In genomic region chr1:212595787-212596714, GRCh38 we compare ENCODE assay signal across 8 cellular contexts. TPM values are rescaled to one million over a fixed set of nuclear protein-coding genes. Genes with fewer than 3 reads are reported as not detected.
DNase-seq lines count a peak whose midpoint lies in the region; ATAC-seq, FAIRE-seq and TF ChIP-seq lines count a peak whose summit lies in the region.

No MANE protein-coding gene starts in this region.

- peaks cover 2 to 5% of the 10 kb centered on the region in 2 donors for H3K4me1 ChIP-seq in lung (ENCODE audit: control insufficient read depth in 2 of 2, insufficient read depth in 2 of 2, low read length in 2 of 2)
- H3K4me1 ChIP-seq in ovary (ENCODE audit: insufficient read depth): no peaks in the 10 kb centered on the region

- ATAC-seq in GM19372 (IDR thresholded peaks at IDR 0.05; ENCODE audit: low read depth, unreplicated experiment) (peak; percentile 99), HG03354 (IDR thresholded peaks at IDR 0.05; ENCODE audit: poor library complexity, severe bottlenecking, unreplicated experiment) (peak; percentile 96), lung (ENCODE audit: insufficient read depth, low FRiP score) (peak; percentile 63)

- H3K9me3 ChIP-seq in lung (ENCODE audit: control insufficient read depth in 2 of 2, insufficient read depth in 1 of 2, low read length in 1 of 2): no peaks in the 10 kb centered on the region
- no peaks in the 10 kb centered on the region for H3K9me3 ChIP-seq in ovary

- H3K27me3 ChIP-seq in lung (ENCODE audit: control insufficient read depth, insufficient read depth): no peaks in the 10 kb centered on the region
- H3K27me3 ChIP-seq in ovary: no peaks in the 10 kb centered on the region

- no peak overlapping the region for H3K4me3 ChIP-seq in lung
- no peak overlapping the region for H3K4me3 ChIP-seq in ovary

- peaks cover 30% of the 10 kb centered on the region for H3K27me3 Mint-ChIP-seq in MCF 10A (ENCODE audit: insufficient read depth, unreplicated experiment)

- H3K27ac ChIP-seq in RWPE1 (peak overlapping the region; percentile 71), lung (ENCODE audit: low read depth in 1 of 2, low read length in 1 of 2) (peak overlapping the region in 1 of 2 donors; percentile 91), ovary (no peak overlapping the region)

- WGBS in lung, 2 donors: 23 to 28% methylated on average over 8 of the region's 8 CpGs
- WGBS in ovary, 3 donors: 28 to 35% (median 35%) methylated on average over 8 of the region's 8 CpGs

- no peaks in the 10 kb centered on the region for H3K36me3 Mint-ChIP-seq in MCF 10A (ENCODE audit: insufficient read depth, unreplicated experiment)

- DNase-seq in DMS153 treated with DMSO at 0.1 percent for 48 hours (lab: John Stamatoyannopoulos, UW; ENCODE audit: unreplicated experiment) (peak; percentile 51), RWPE1 (ENCODE audit: low spot score) (peak; percentile 93), MCF 10A (ENCODE audit: unreplicated experiment) (peak; percentile 97), lung (ENCODE audit: low spot score) (peak; percentile 47), urothelium cell line (ENCODE audit: low spot score) (peak; percentile 76), ovary (no peak)

- TSS peak; percentile 99 for BruUV-seq in MCF 10A (replicated peaks; lab: Mats Ljungman, UMichigan)

- no peaks in the 10 kb centered on the region for H3K9me3 Mint-ChIP-seq in MCF 10A (ENCODE audit: unreplicated experiment)

- H3K36me3 ChIP-seq in lung (ENCODE audit: control insufficient read depth in 2 of 2, insufficient read depth in 2 of 2, low read length in 2 of 2) (no peaks in the 10 kb centered on the region), ovary (no peaks in the 10 kb centered on the region)

- intact Hi-C loops in MCF 10A (cut with micrococcal nuclease): loop anchor here (1.0 to 2.0 kb wide), 5 partner anchors 12 to 119 kb away; partner anchors contain the start of gene ATF3
- intact Hi-C loops in ovary (cut with DNase I): no loop called here

- TF ChIP-seq EP300 in ovary (IDR thresholded peaks at IDR 0.05): no peak

- no peak for TF ChIP-seq POLR2A in ovary (IDR thresholded peaks at IDR 0.05)

- FAIRE-seq in urothelium cell line (lab: Jason Lieb, UNC): no peak

- peaks cover 27% of the 10 kb centered on the region for H3K4me1 Mint-ChIP-seq in MCF 10A (ENCODE audit: insufficient read depth, unreplicated experiment)

- H3K4me3 Mint-ChIP-seq in MCF 10A (ENCODE audit: unreplicated experiment): peak overlapping the region; percentile 69

- TF ChIP-seq CTCF in RWPE1 (conservative IDR thresholded peaks at IDR 0.05; ENCODE audit: low read depth): peak; percentile 65
- peak; percentile 97 for TF ChIP-seq CTCF in MCF 10A (IDR thresholded peaks at IDR 0.05; ENCODE audit: unreplicated experiment)
- TF ChIP-seq CTCF in lung (IDR thresholded peaks at IDR 0.05; ENCODE audit: control extremely low read depth, extremely low read depth): no peak
- no peak for TF ChIP-seq CTCF in ovary (IDR thresholded peaks at IDR 0.05)

- CTCF ChIA-PET in RWPE1 (lab: Yijun Ruan, JAX) (interaction anchor here (1.2 kb wide), 1 partner anchor 119 kb away, joined by 5 read pairs; no protein-coding TSS in a partner anchor), MCF 10A (lab: Yijun Ruan, JAX) (interaction anchor here (0.6 to 4.9 kb wide), 33 partner anchors 11 to 525 kb away, joined by 3 to 41 read pairs (median 4); partner anchors contain the start of gene ATF3)

- H3K27ac Mint-ChIP-seq in MCF 10A (ENCODE audit: low read depth, unreplicated experiment): peak overlapping the region; percentile 100

- POLR2A ChIA-PET in RWPE1 (lab: Yijun Ruan, JAX; ENCODE audit: low non-redundant PET): interaction anchor here (0.8 to 1.3 kb wide), 2 partner anchors 10 to 12 kb away, joined by 4 read pairs; partner anchors contain the start of gene ATF3
- POLR2A ChIA-PET in MCF 10A (lab: Yijun Ruan, JAX): interaction anchor here (0.6 to 4.4 kb wide), 35 partner anchors 8 to 1815 kb away, joined by 3 to 216 read pairs (median 5); partner anchors contain the start of genes ATF3, NENF, NSL1 and TATDN3

RNA-seq across cellular contexts. Expression of gene ATF3, which starts 12.5 kb away (rescaled TPM):
- 85.3 and 114 TPM in 2 replicates for total RNA-seq in MCF 10A (2022)
- 10 to 100 TPM; 15.9 to 44.1 TPM for total RNA-seq in lung
- polyA plus RNA-seq in lung: 10 to 100 TPM; 22.3 to 26.5 TPM
- total RNA-seq in ovary: 100 to 1,000 TPM in 1 of 7 donors, 10 to 100 TPM in 3, 1 to 10 TPM in 3; 2.9 to 132 (median 19.4) TPM
- 10 to 100 TPM in 1 of 2 donors, 1 to 10 TPM in 1; 5.1 to 29.2 TPM for polyA plus RNA-seq in ovary

Comparison
In these comparisons a context has a peak if more than half of its experiments do, and no peak if none do; other contexts are left out.
1. DNase-seq: peak in DMS153 treated with DMSO at 0.1 percent for 48 hours (single experiment), RWPE1 (single experiment), MCF 10A (single experiment), lung (single experiment) and urothelium cell line (single experiment); none in ovary (0 of 5).
2. CTCF ChIP-seq: peak in RWPE1 (single experiment) and MCF 10A (single experiment); none in lung (single experiment) and ovary (0 of 3).
3. Peak in every context shown above with its lines, with median percentiles within 50 percentile points of each other: ATAC-seq.